Comparison of ENCODE assay signal across 12 cellular contexts in genomic region chr2:232230557-232230956, GRCh38.
DNase-seq lines count a peak whose midpoint lies in the region; ATAC-seq and TF ChIP-seq lines count a peak whose summit lies in the region.
"Had no signal": no experiment of that assay in that cellular context is flagged by ENCODE, and none has a peak within 500 bp of the region (broad histone marks: within the 10 kb centered on the region; RNA-seq: fewer than 3 reads in every experiment).

No MANE protein-coding gene starts in this region.

- H3K79me2 ChIP-seq in OCI-LY3 (ENCODE audit: low read length) = no peaks in the 10 kb centered on the region

- H4K20me1 ChIP-seq in OCI-LY3 (ENCODE audit: insufficient read depth, low read length) = 0 out of 2 replicates have a peak, but pooled peaks cover 3% of the 10 kb centered on the region
- H4K20me1 ChIP-seq: BLaER1 had no signal

- no peak overlapping the region for H3K27ac ChIP-seq in OCI-LY3 (ENCODE audit: low read length)
- no peak overlapping the region for H3K27ac ChIP-seq in dorsolateral prefrontal cortex
- H3K27ac ChIP-seq: BLaER1, neutrophil, upper lobe of left lung had no signal

- no peaks in the 10 kb centered on the region for H3K9me3 ChIP-seq in OCI-LY3 (ENCODE audit: insufficient read depth, low read length)
- H3K9me3 ChIP-seq: BLaER1, neutrophil, upper lobe of left lung had no signal

- H3K9ac ChIP-seq in OCI-LY3 (ENCODE audit: low read length) = no peak overlapping the region
- H3K9ac ChIP-seq: BLaER1 had no signal

- no peaks in the 10 kb centered on the region for H3K9me3 Mint-ChIP-seq in activated CD4-positive, alpha-beta T cell treated with anti-CD3 and anti-CD28 coated beads for 36 hours (ENCODE audit: low read depth)
- H3K9me3 Mint-ChIP-seq: brain had no signal

- TF ChIP-seq CTCF in OCI-LY3 (IDR thresholded peaks at IDR 0.05; ENCODE audit: low read depth, low read length) (peak; percentile 41), dorsolateral prefrontal cortex (IDR thresholded peaks at IDR 0.05 in 54 of 56, conservative IDR thresholded peaks at IDR 0.05 in 2 of 56; ENCODE audit: low read depth in 1 of 56, partially characterized antibody in 56 of 56) (peak in 1 of 56 donors; percentile 11)

- no peaks in the 10 kb centered on the region for H3K27me3 ChIP-seq in OCI-LY3 (ENCODE audit: low read depth, low read length)
- no peaks in the 10 kb centered on the region for H3K27me3 ChIP-seq in dorsolateral prefrontal cortex
- H3K27me3 ChIP-seq: BLaER1, neutrophil, upper lobe of left lung had no signal

- no peaks in the 10 kb centered on the region for H3K36me3 Mint-ChIP-seq in activated CD4-positive, alpha-beta T cell treated with anti-CD3 and anti-CD28 coated beads for 36 hours (ENCODE audit: low read depth)
- H3K36me3 Mint-ChIP-seq: brain had no signal

- intact Hi-C loops in activated CD4-positive, alpha-beta T cell treated with anti-CD3 and anti-CD28 coated beads for 36 hours (cut with DNase I, micrococcal nuclease) = loop anchor here (1.0 to 10.0 kb wide), 3 partner anchors 304 to 324 kb away; partner anchors contain the start of gene NPPC (in 2 of the 2)
- intact Hi-C loops in dorsolateral prefrontal cortex (cut with DNase I) = no loop called here

- no peak overlapping the region for H3K4me2 ChIP-seq in OCI-LY3 (ENCODE audit: low read length)
- H3K4me2 ChIP-seq: BLaER1 had no signal

- peaks cover 13% of the 10 kb centered on the region for H3K4me1 ChIP-seq in OCI-LY3 (ENCODE audit: low read length)

- H3K4me3 Mint-ChIP-seq in activated CD4-positive, alpha-beta T cell treated with anti-CD3 and anti-CD28 coated beads for 36 hours = no peak overlapping the region
- H3K4me3 Mint-ChIP-seq: brain had no signal

- CTCF ChIA-PET in activated CD4-positive, alpha-beta T cell treated with anti-CD3 and anti-CD28 coated beads for 36 hours (lab: Charles Lee) = interaction anchor here (1.1 kb wide), 1 partner anchor 10 kb away, joined by 4 read pairs; no protein-coding TSS in a partner anchor

- POLR2A ChIA-PET in activated CD4-positive, alpha-beta T cell treated with anti-CD3 and anti-CD28 coated beads for 36 hours (lab: Charles Lee) = no interaction called here

- H2AFZ ChIP-seq in OCI-LY3 (ENCODE audit: low read depth, low read length) = no peak overlapping the region

- H3K27ac Mint-ChIP-seq in activated CD4-positive, alpha-beta T cell treated with anti-CD3 and anti-CD28 coated beads for 36 hours = no peak overlapping the region

- peak; percentile 64 for ATAC-seq in activated CD4-positive, alpha-beta T cell treated with anti-CD3 and anti-CD28 coated beads for 36 hours
- ATAC-seq in esophagus mucosa = peak; percentile 50
- no peak for ATAC-seq in HG02623 (IDR thresholded peaks at IDR 0.05; ENCODE audit: unreplicated experiment)

- H3K36me3 ChIP-seq in OCI-LY3 (replicated peaks; ENCODE audit: low read depth, low read length) = no peaks in the 10 kb centered on the region
- H3K36me3 ChIP-seq: BLaER1, neutrophil, upper lobe of left lung had no signal

- no peak overlapping the region for H3K4me3 ChIP-seq in OCI-LY3 (ENCODE audit: low read length)
- no peak overlapping the region for H3K4me3 ChIP-seq in dorsolateral prefrontal cortex
- H3K4me3 ChIP-seq: BLaER1, upper lobe of left lung had no signal

- peak; percentile 66 for DNase-seq in activated CD4-positive, alpha-beta T cell treated with anti-CD3 and anti-CD28 coated beads for 36 hours
- DNase-seq in activated CD4-positive, alpha-beta T cell treated with anti-CD3 and anti-CD28 coated beads for 4 hours = no peak
- DNase-seq in stimulated activated CD4-positive, alpha-beta T cell treated with anti-CD3 and anti-CD28 coated beads, Interleukin-4, amount 100 ng/mL, for 24 hours = peak; percentile 19
- DNase-seq in NCI-H2227 (lab: John Stamatoyannopoulos, UW; ENCODE audit: unreplicated experiment) (no peak), dorsolateral prefrontal cortex (no peak)
- DNase-seq: upper lobe of left lung had no signal

- no peaks in the 10 kb centered on the region for H3K27me3 Mint-ChIP-seq in activated CD4-positive, alpha-beta T cell treated with anti-CD3 and anti-CD28 coated beads for 36 hours
- H3K27me3 Mint-ChIP-seq: brain had no signal

- H3K4me1 Mint-ChIP-seq in activated CD4-positive, alpha-beta T cell treated with anti-CD3 and anti-CD28 coated beads for 36 hours = peaks cover 20% of the 10 kb centered on the region

Comparison
In these comparisons a context has a peak if more than half of its experiments do, and no peak if none do; other contexts are left out.
1. DNase-seq: peak in activated CD4-positive, alpha-beta T cell treated with anti-CD3 and anti-CD28 coated beads for 36 hours (single experiment) and stimulated activated CD4-positive, alpha-beta T cell treated with anti-CD3 and anti-CD28 coated beads, Interleukin-4, amount 100 ng/mL, for 24 hours (single experiment); none in activated CD4-positive, alpha-beta T cell treated with anti-CD3 and anti-CD28 coated beads for 4 hours (0 of 2), NCI-H2227 (single experiment) and dorsolateral prefrontal cortex (0 of 10).
2. intact Hi-C loops: an anchor here in activated CD4-positive, alpha-beta T cell treated with anti-CD3 and anti-CD28 coated beads for 36 hours (1.0 to 10.0 kb wide); none called in dorsolateral prefrontal cortex.